In genomic region chr3:183109847-183110246, GRCh38 we compare ENCODE assay signal across 1 cellular context. TPM values are rescaled to one million over a fixed set of nuclear protein-coding genes. Genes with fewer than 3 reads are reported as not detected.
"Had no signal": no experiment of that assay in that cellular context is flagged by ENCODE, and none has a peak within 500 bp of the region (broad histone marks: within the 10 kb centered on the region; RNA-seq: fewer than 3 reads in every experiment).

No MANE protein-coding gene starts in this region.

RNA-seq across cellular contexts. Expression of gene LAMP3, which starts 52.7 kb away (rescaled TPM):
- total RNA-seq: LHCN-M2 had no signal
